11 cellular contexts compared by ENCODE assay signal in genomic region chr2:108182489-108182888, GRCh38. TPM values are rescaled to one million over a fixed set of nuclear protein-coding genes. Genes with fewer than 3 reads are reported as not detected.
DNase-seq lines count a peak whose midpoint lies in the region; ATAC-seq and TF ChIP-seq lines count a peak whose summit lies in the region.
"Had no signal": no experiment of that assay in that cellular context is flagged by ENCODE, and none has a peak within 500 bp of the region (broad histone marks: within the 10 kb centered on the region; RNA-seq: fewer than 3 reads in every experiment).

No MANE protein-coding gene starts in this region.

- intact Hi-C loops in left colon (cut with DNase I, micrococcal nuclease): no loop called here

- no peak for TF ChIP-seq EP300 in Ishikawa (IDR thresholded peaks at IDR 0.05; ENCODE audit: borderline replicate concordance)

- ATAC-seq in left colon (peak; percentile 45), GM18870 (IDR thresholded peaks at IDR 0.05; ENCODE audit: unreplicated experiment) (no peak), GM19023 (IDR thresholded peaks at IDR 0.05; ENCODE audit: unreplicated experiment) (no peak)

- peak; percentile 67 for TF ChIP-seq RAD21 in Ishikawa (IDR thresholded peaks at IDR 0.05; ENCODE audit: low read depth)

- peak; percentile 39 for DNase-seq in DMS 273 (lab: John Stamatoyannopoulos, UW; ENCODE audit: unreplicated experiment)
- DNase-seq in DMS 273 treated with DMSO at 0.1 percent for 48 hours (lab: John Stamatoyannopoulos, UW): no peak
- peak; percentile 9 for DNase-seq in SKM-1 (lab: John Stamatoyannopoulos, UW; ENCODE audit: unreplicated experiment)
- peak in 1 of 2 donors; percentile 17 for DNase-seq in left colon
- DNase-seq in NCI-H226: no peak
- DNase-seq: activated B cell treated with CpG ODN at 0.5 μM for 24 hours had no signal

TF ChIP-seq in Ishikawa, 13 proteins besides CTCF, POLR2A, EP300 and RAD21:
- no peak for TF ChIP-seq TEAD4 (IDR thresholded peaks at IDR 0.05)

RNA-seq across cellular contexts. Expression of gene SULT1C3, which starts 57.3 kb away (rescaled TPM):
- under 1 TPM in 1 of 2 donors, not detected in 1; 0.98 TPM for total RNA-seq in left colon
- total RNA-seq: activated B cell treated with CpG ODN at 0.5 μM for 24 hours, dermis microvascular lymphatic vessel endothelial cell, mononuclear cell had no signal

Comparison
In these comparisons a context has a peak if more than half of its experiments do, and no peak if none do; other contexts are left out.
1. DNase-seq: peak in DMS 273 (single experiment) and SKM-1 (single experiment); none in DMS 273 treated with DMSO at 0.1 percent for 48 hours (single experiment) and NCI-H226 (single experiment).